15 cellular contexts compared by ENCODE assay signal in genomic region chr17:73786286-73786743, GRCh38.
A peak's percentile ranks its signal among the peaks of the same experiment; 100 is the strongest.
DNase-seq lines count a peak whose midpoint lies in the region; ATAC-seq, FAIRE-seq and TF ChIP-seq lines count a peak whose summit lies in the region.
"Had no signal": no experiment of that assay in that cellular context is flagged by ENCODE, and none has a peak within 500 bp of the region (broad histone marks: within the 10 kb centered on the region; RNA-seq: fewer than 3 reads in every experiment).

No MANE protein-coding gene starts in this region.

- no peak for FAIRE-seq in RCC 7860 (lab: Jason Lieb, UNC)
- FAIRE-seq: bronchial epithelial cell, GM12892 had no signal

- H3K27me3 Mint-ChIP-seq in type B pancreatic cell (peaks cover 38% of the 10 kb centered on the region), MCF 10A (ENCODE audit: insufficient read depth, unreplicated experiment) (peaks cover 64% of the 10 kb centered on the region)

- DNase-seq in activated effector memory CD4-positive, alpha-beta T cell treated with anti-CD3 and anti-CD28 coated beads, Interleukin-2, amount 50 U/mL, for 16 hours: peak; percentile 54
- DNase-seq in activated effector memory CD4-positive, alpha-beta T cell treated with Interleukin-2 at 50 U/mL for 16 hours: no peak
- DNase-seq in NCI-H774 (lab: John Stamatoyannopoulos, UW) (peak; percentile 37), iPS-NIHi7 (ENCODE audit: extremely low spot score) (peak; percentile 56), type B pancreatic cell (ENCODE audit: extremely low spot score, unreplicated experiment) (no peak), RCC 7860 (ENCODE audit: low spot score) (no peak), MCF 10A (ENCODE audit: unreplicated experiment) (no peak)
- DNase-seq: activated CD4-positive, alpha-beta T cell treated with anti-CD3 and anti-CD28 coated beads, Interleukin-2, amount 50 U/mL, for 4 hours; activated naive CD4-positive, alpha-beta T cell treated with anti-CD3 and anti-CD28 coated beads, Interleukin-2, amount 10 ng/mL, durations not matched to agents 7 days and 5 days; AML-193; gastrocnemius medialis; uterus had no signal

- H3K9me3 Mint-ChIP-seq in type B pancreatic cell (no peaks in the 10 kb centered on the region), MCF 10A (ENCODE audit: unreplicated experiment) (no peaks in the 10 kb centered on the region)
- H3K9me3 Mint-ChIP-seq: activated naive CD4-positive, alpha-beta T cell treated with anti-CD3 and anti-CD28 coated beads, Interleukin-2, amount 10 ng/mL, durations not matched to agents 7 days and 5 days had no signal

- CTCF ChIA-PET in MCF 10A (lab: Yijun Ruan, JAX): interaction anchor here (1.1 kb wide), 1 partner anchor 199 kb away, joined by 6 read pairs; no protein-coding TSS in a partner anchor

- H3K27ac Mint-ChIP-seq in type B pancreatic cell (peak overlapping the region; percentile 62), MCF 10A (ENCODE audit: low read depth, unreplicated experiment) (no peak overlapping the region)
- H3K27ac Mint-ChIP-seq: activated naive CD4-positive, alpha-beta T cell treated with anti-CD3 and anti-CD28 coated beads, Interleukin-2, amount 10 ng/mL, durations not matched to agents 7 days and 5 days had no signal

- BruUV-seq in MCF 10A (replicated peaks; lab: Mats Ljungman, UMichigan): no TSS peak

- H3K4me3 Mint-ChIP-seq in type B pancreatic cell (peak overlapping the region; percentile 45), MCF 10A (ENCODE audit: unreplicated experiment) (no peak overlapping the region)
- H3K4me3 Mint-ChIP-seq: activated naive CD4-positive, alpha-beta T cell treated with anti-CD3 and anti-CD28 coated beads, Interleukin-2, amount 10 ng/mL, durations not matched to agents 7 days and 5 days had no signal

- H3K36me3 Mint-ChIP-seq in type B pancreatic cell (no peaks in the 10 kb centered on the region), MCF 10A (ENCODE audit: insufficient read depth, unreplicated experiment) (no peaks in the 10 kb centered on the region)
- H3K36me3 Mint-ChIP-seq: activated naive CD4-positive, alpha-beta T cell treated with anti-CD3 and anti-CD28 coated beads, Interleukin-2, amount 10 ng/mL, durations not matched to agents 7 days and 5 days had no signal

- intact Hi-C loops in MCF 10A (cut with micrococcal nuclease): no loop called here

- ATAC-seq in GM21390 (IDR thresholded peaks at IDR 0.05; ENCODE audit: unreplicated experiment): no peak
- ATAC-seq: gastrocnemius medialis had no signal

- no peak for TF ChIP-seq CTCF in type B pancreatic cell (conservative IDR thresholded peaks at IDR 0.05)
- no peak for TF ChIP-seq CTCF in MCF 10A (IDR thresholded peaks at IDR 0.05; ENCODE audit: unreplicated experiment)

- POLR2A ChIA-PET in MCF 10A (lab: Yijun Ruan, JAX): interaction anchor here (1.3 kb wide), 1 partner anchor 10 kb away, joined by 7 read pairs; no protein-coding TSS in a partner anchor

- H3K4me1 Mint-ChIP-seq in type B pancreatic cell (ENCODE audit: unreplicated experiment) (peaks cover 28% of the 10 kb centered on the region), MCF 10A (ENCODE audit: insufficient read depth, unreplicated experiment) (peaks cover 4% of the 10 kb centered on the region)

Comparison
In these comparisons a context has a peak if more than half of its experiments do, and no peak if none do; other contexts are left out.
1. DNase-seq: peak in activated effector memory CD4-positive, alpha-beta T cell treated with anti-CD3 and anti-CD28 coated beads, Interleukin-2, amount 50 U/mL, for 16 hours (single experiment), NCI-H774 (single experiment) and iPS-NIHi7 (single experiment); none in activated effector memory CD4-positive, alpha-beta T cell treated with Interleukin-2 at 50 U/mL for 16 hours (single experiment), type B pancreatic cell (single experiment), RCC 7860 (single experiment) and MCF 10A (single experiment).